Comparison of ENCODE assay signal across 19 cellular contexts in the genomic region with DNA sequence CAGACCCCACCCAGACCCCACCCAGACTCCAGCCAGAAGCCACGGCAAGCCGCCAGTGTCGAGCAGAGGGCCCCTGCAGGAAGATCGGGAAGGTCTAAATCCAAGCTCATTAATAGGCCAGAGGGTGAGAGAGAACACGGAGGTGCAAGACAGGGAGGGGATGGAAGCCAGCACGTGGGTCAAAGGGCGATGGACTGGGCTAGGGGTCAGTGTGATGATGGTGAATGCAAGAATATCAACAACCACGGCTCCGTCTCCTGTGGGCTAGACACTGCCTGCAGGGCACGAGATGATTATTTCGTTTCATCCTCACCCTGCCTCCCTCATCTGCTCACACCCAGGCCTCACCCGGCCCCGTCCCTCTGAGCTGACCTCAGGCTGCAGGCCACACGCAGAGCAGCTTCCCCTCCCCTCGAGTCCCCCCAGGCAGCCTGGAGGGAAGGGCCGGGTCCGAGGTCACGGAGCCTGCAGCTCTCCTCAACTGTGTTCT.
DNase-seq lines count a peak whose midpoint lies in the region; FAIRE-seq and TF ChIP-seq lines count a peak whose summit lies in the region.
"Had no signal": no experiment of that assay in that cellular context is flagged by ENCODE, and none has a peak within 500 bp of the region (broad histone marks: within the 10 kb centered on the region; RNA-seq: fewer than 3 reads in every experiment).

No MANE protein-coding gene starts in this region.

- FAIRE-seq in kidney (lab: Jason Lieb, UNC), result no peak
- FAIRE-seq: A204.1 had no signal

- no peak overlapping the region for H3K4me3 Mint-ChIP-seq in nephron progenitor cell
- H3K4me3 Mint-ChIP-seq in type B pancreatic cell, result no peak overlapping the region
- H3K4me3 Mint-ChIP-seq in activated T-helper 2 cell treated with anti-CD3 and anti-CD28 coated beads, Interferon-gamma antibody, Interleukin-2, Interleukin-4, amounts not matched to agents 10 μg/mL and 5 μg/mL and 100 μg/mL, durations not matched to agents 14 hours and 24 hours and 36 hours (ENCODE audit: low read depth), result no peak overlapping the region
- H3K4me3 Mint-ChIP-seq: activated CD4-positive, alpha-beta memory T cell treated with anti-CD3 and anti-CD28 coated beads for 36 hours; CD4-positive, alpha-beta memory T cell had no signal

- H3K27me3 ChIP-seq in duodenal mucosa (ENCODE audit: control insufficient read depth in 1 of 2, insufficient read depth in 2 of 2, low read length in 2 of 2), result no peaks in the 10 kb centered on the region
- H3K27me3 ChIP-seq: colonic mucosa, Peyer's patch had no signal

- H3K27me3 Mint-ChIP-seq in nephron progenitor cell (ENCODE audit: low read depth, poor library complexity) (peaks cover 9% of the 10 kb centered on the region), type B pancreatic cell (peaks cover 11% of the 10 kb centered on the region)
- H3K27me3 Mint-ChIP-seq in activated T-helper 2 cell treated with anti-CD3 and anti-CD28 coated beads, Interferon-gamma antibody, Interleukin-2, Interleukin-4, amounts not matched to agents 10 μg/mL and 5 μg/mL and 100 μg/mL, durations not matched to agents 14 hours and 24 hours and 36 hours (ENCODE audit: low read depth), result no peaks in the 10 kb centered on the region

- H3K9me3 ChIP-seq in duodenal mucosa (ENCODE audit: control insufficient read depth in 1 of 2, low read length in 2 of 2) (no peaks in the 10 kb centered on the region), kidney (ENCODE audit: control insufficient read depth in 1 of 2, low read length in 2 of 2) (no peaks in the 10 kb centered on the region)
- H3K9me3 ChIP-seq: colonic mucosa, Peyer's patch had no signal

- H3K27ac Mint-ChIP-seq in nephron progenitor cell, result peak overlapping the region; percentile 80
- H3K27ac Mint-ChIP-seq in type B pancreatic cell, result peak overlapping the region; percentile 31
- H3K27ac Mint-ChIP-seq in activated T-helper 2 cell treated with anti-CD3 and anti-CD28 coated beads, Interferon-gamma antibody, Interleukin-2, Interleukin-4, amounts not matched to agents 10 μg/mL and 5 μg/mL and 100 μg/mL, durations not matched to agents 14 hours and 24 hours and 36 hours, result no peak overlapping the region
- H3K27ac Mint-ChIP-seq: activated CD4-positive, alpha-beta memory T cell treated with anti-CD3 and anti-CD28 coated beads for 36 hours; CD4-positive, alpha-beta memory T cell had no signal

- H3K4me1 Mint-ChIP-seq in nephron progenitor cell (peaks cover 84% of the 10 kb centered on the region), type B pancreatic cell (ENCODE audit: unreplicated experiment) (peaks cover 49% of the 10 kb centered on the region)
- H3K4me1 Mint-ChIP-seq in activated T-helper 2 cell treated with anti-CD3 and anti-CD28 coated beads, Interferon-gamma antibody, Interleukin-2, Interleukin-4, amounts not matched to agents 10 μg/mL and 5 μg/mL and 100 μg/mL, durations not matched to agents 14 hours and 24 hours and 36 hours (ENCODE audit: low read depth), result no peaks in the 10 kb centered on the region
- H3K4me1 Mint-ChIP-seq: CD4-positive, alpha-beta memory T cell had no signal

- no peaks in the 10 kb centered on the region for H3K36me3 ChIP-seq in duodenal mucosa (ENCODE audit: control insufficient read depth in 1 of 2, insufficient read depth in 2 of 2, low read length in 2 of 2)
- H3K36me3 ChIP-seq in kidney (ENCODE audit: control insufficient read depth in 1 of 2, insufficient read depth in 2 of 2, low read length in 2 of 2), result no peaks in the 10 kb centered on the region
- H3K36me3 ChIP-seq: colonic mucosa, Peyer's patch had no signal

- intact Hi-C loops in activated T-helper 2 cell treated with anti-CD3 and anti-CD28 coated beads, Interferon-gamma antibody, Interleukin-2, Interleukin-4, amounts not matched to agents 10 μg/mL and 5 μg/mL and 100 μg/mL, durations not matched to agents 14 hours and 24 hours and 36 hours (cut with micrococcal nuclease), result no loop called here
- intact Hi-C loops in kidney (cut with DNase I), result no loop called here

- no peaks in the 10 kb centered on the region for H3K36me3 Mint-ChIP-seq in nephron progenitor cell (ENCODE audit: low read depth)
- no peaks in the 10 kb centered on the region for H3K36me3 Mint-ChIP-seq in type B pancreatic cell
- no peaks in the 10 kb centered on the region for H3K36me3 Mint-ChIP-seq in activated T-helper 2 cell treated with anti-CD3 and anti-CD28 coated beads, Interferon-gamma antibody, Interleukin-2, Interleukin-4, amounts not matched to agents 10 μg/mL and 5 μg/mL and 100 μg/mL, durations not matched to agents 14 hours and 24 hours and 36 hours (ENCODE audit: low read depth)
- H3K36me3 Mint-ChIP-seq: activated CD4-positive, alpha-beta memory T cell treated with anti-CD3 and anti-CD28 coated beads for 36 hours; CD4-positive, alpha-beta memory T cell had no signal

- H3K4me3 ChIP-seq in duodenal mucosa (ENCODE audit: low read depth in 1 of 2, low read length in 2 of 2), result no peak overlapping the region
- H3K4me3 ChIP-seq in kidney (ENCODE audit: low read length in 2 of 2), result no peak overlapping the region
- H3K4me3 ChIP-seq: colonic mucosa, Peyer's patch had no signal

- DNase-seq in activated effector memory CD4-positive, alpha-beta T cell treated with anti-CD3 and anti-CD28 coated beads, Interleukin-2, amount 50 U/mL, for 16 hours, result peak; percentile 24
- DNase-seq in activated effector memory CD4-positive, alpha-beta T cell treated with Interleukin-2 at 50 U/mL for 16 hours, result no peak
- DNase-seq in nephron progenitor cell (no peak), type B pancreatic cell (ENCODE audit: extremely low spot score, unreplicated experiment) (peak; percentile 62), kidney (no peak), NCI-H2081 (lab: John Stamatoyannopoulos, UW) (no peak)
- no peak for DNase-seq in activated T-helper 2 cell treated with anti-CD3 and anti-CD28 coated beads, Interferon-gamma antibody, Interleukin-2, Interleukin-4, amounts not matched to agents 10 μg/mL and 5 μg/mL and 100 μg/mL, durations not matched to agents 14 hours and 24 hours and 36 hours (ENCODE audit: low spot score)
- DNase-seq: activated CD4-positive, alpha-beta memory T cell treated with anti-CD3 and anti-CD28 coated beads for 36 hours; CD4-positive, alpha-beta memory T cell; colonic mucosa; DMS79 treated with DMSO at 0.1 percent for 48 hours; hippocampal formation; NCI-H1930; NCI-H69; SW 1271 had no signal

- H3K4me1 ChIP-seq in duodenal mucosa (ENCODE audit: control insufficient read depth in 1 of 2, insufficient read depth in 2 of 2, low read length in 2 of 2), result peaks cover 0 to 13% of the 10 kb centered on the region in 2 donors
- H3K4me1 ChIP-seq in kidney (ENCODE audit: control insufficient read depth in 1 of 2, insufficient read depth in 1 of 2, low read depth in 1 of 2, low read length in 2 of 2), result peaks cover 0 to 11% of the 10 kb centered on the region in 2 donors
- H3K4me1 ChIP-seq: colonic mucosa had no signal

- TF ChIP-seq CTCF in nephron progenitor cell (IDR thresholded peaks at IDR 0.05), result no peak
- TF ChIP-seq CTCF in type B pancreatic cell (conservative IDR thresholded peaks at IDR 0.05), result no peak
- no peak for TF ChIP-seq CTCF in kidney (IDR thresholded peaks at IDR 0.05; ENCODE audit: borderline replicate concordance, extremely low read depth, insufficient read depth)

- H3K9me3 Mint-ChIP-seq in nephron progenitor cell, result no peaks in the 10 kb centered on the region
- H3K9me3 Mint-ChIP-seq in type B pancreatic cell, result no peaks in the 10 kb centered on the region
- no peaks in the 10 kb centered on the region for H3K9me3 Mint-ChIP-seq in activated T-helper 2 cell treated with anti-CD3 and anti-CD28 coated beads, Interferon-gamma antibody, Interleukin-2, Interleukin-4, amounts not matched to agents 10 μg/mL and 5 μg/mL and 100 μg/mL, durations not matched to agents 14 hours and 24 hours and 36 hours
- H3K9me3 Mint-ChIP-seq: activated CD4-positive, alpha-beta memory T cell treated with anti-CD3 and anti-CD28 coated beads for 36 hours; CD4-positive, alpha-beta memory T cell had no signal

- H3K9ac ChIP-seq in duodenal mucosa (ENCODE audit: low read depth in 1 of 2, low read length in 2 of 2) (no peak overlapping the region), kidney (ENCODE audit: low read length in 2 of 2) (no peak overlapping the region)

- peak overlapping the region; percentile 7 for H3K27ac ChIP-seq in duodenal mucosa (ENCODE audit: low read depth, low read length)
- H3K27ac ChIP-seq in kidney (ENCODE audit: low read depth in 2 of 2, low read length in 2 of 2), result no peak overlapping the region
- H3K27ac ChIP-seq: colonic mucosa, VCaP had no signal

Comparison
In these comparisons a context has a peak if more than half of its experiments do, and no peak if none do; other contexts are left out.
1. DNase-seq: peak in activated effector memory CD4-positive, alpha-beta T cell treated with anti-CD3 and anti-CD28 coated beads, Interleukin-2, amount 50 U/mL, for 16 hours (single experiment) and type B pancreatic cell (single experiment); none in activated effector memory CD4-positive, alpha-beta T cell treated with Interleukin-2 at 50 U/mL for 16 hours (single experiment), nephron progenitor cell (single experiment), activated T-helper 2 cell treated with anti-CD3 and anti-CD28 coated beads, Interferon-gamma antibody, Interleukin-2, Interleukin-4, amounts not matched to agents 10 μg/mL and 5 μg/mL and 100 μg/mL, durations not matched to agents 14 hours and 24 hours and 36 hours (single experiment), kidney (single experiment) and NCI-H2081 (0 of 2).